In genomic region chr2:96775160-96775559, GRCh38 we compare ENCODE assay signal across 26 cellular contexts. TPM values are rescaled to one million over a fixed set of nuclear protein-coding genes. Genes with fewer than 3 reads are reported as not detected.
DNase-seq lines count a peak whose midpoint lies in the region; ATAC-seq and TF ChIP-seq lines count a peak whose summit lies in the region.
"Had no signal": no experiment of that assay in that cellular context is flagged by ENCODE, and none has a peak within 500 bp of the region (broad histone marks: within the 10 kb centered on the region; RNA-seq: fewer than 3 reads in every experiment).

No MANE protein-coding gene starts in this region.

- CTCF ChIA-PET in CD4-positive, alpha-beta memory T cell (lab: Charles Lee; ENCODE audit: partially characterized antibody) = interaction anchor here (0.6 to 3.6 kb wide), 6 partner anchors 11 to 41 kb away, joined by 3 to 36 read pairs (median 8); partner anchors contain the start of genes CNNM3 and CNNM4
- CTCF ChIA-PET in OCI-LY7 (lab: Charles Lee; ENCODE audit: unreplicated experiment) = interaction anchor here (2.8 kb wide), 1 partner anchor 12 kb away, joined by 20 read pairs; no protein-coding TSS in a partner anchor

- H3K4me3 Mint-ChIP-seq in CD4-positive, alpha-beta memory T cell = peak overlapping the region in 3 of 8 donors; percentile 4 to 47 (median 37)
- H3K4me3 Mint-ChIP-seq: activated CD4-positive, alpha-beta T cell treated with anti-CD3 and anti-CD28 coated beads, Interleukin-2, amount 10 ng/mL, durations not matched to agents 24 days and 14 days had no signal

- POLR2A ChIA-PET in CD4-positive, alpha-beta memory T cell (lab: Charles Lee; ENCODE audit: partially characterized antibody) = interaction anchor here (0.6 to 1.9 kb wide), 3 partner anchors 10 to 83 kb away, joined by 3 to 17 read pairs (median 8); partner anchors contain the start of genes ANKRD39 and CNNM3
- POLR2A ChIA-PET in OCI-LY7 (lab: Charles Lee) = interaction anchor here (0.8 to 2.6 kb wide), 4 partner anchors 10 to 28 kb away, joined by 3 to 44 read pairs (median 12); partner anchors contain the start of gene CNNM4

- H3K36me3 ChIP-seq in BLaER1 (peaks cover 9% of the 10 kb centered on the region; the same call in 1 of the 2 replicates), OCI-LY7 (ENCODE audit: insufficient read depth, low read length) (no peaks in the 10 kb centered on the region), esophagus squamous epithelium (no peaks in the 10 kb centered on the region), osteoblast (ENCODE audit: insufficient read depth, low read length) (no peaks in the 10 kb centered on the region)
- H3K36me3 ChIP-seq in CD4-positive, alpha-beta memory T cell (ENCODE audit: insufficient read depth, low read length) = no peaks in the 10 kb centered on the region
- H3K36me3 ChIP-seq: right atrium auricular region, thyroid gland had no signal

- no peaks in the 10 kb centered on the region for H3K9me3 Mint-ChIP-seq in CD4-positive, alpha-beta memory T cell
- H3K9me3 Mint-ChIP-seq: activated CD4-positive, alpha-beta T cell treated with anti-CD3 and anti-CD28 coated beads, Interleukin-2, amount 10 ng/mL, durations not matched to agents 24 days and 14 days; stimulated activated naive CD8-positive, alpha-beta T cell treated with anti-CD3 and anti-CD28 coated beads, Interleukin-15, amount 100 ng/mL, for 72 hours had no signal

- no peak for DNase-seq in CD4-positive, alpha-beta memory T cell
- no peak for DNase-seq in OCI-LY7 (ENCODE audit: low spot score)
- peak; percentile 52 for DNase-seq in iris pigment epithelial cell (ENCODE audit: low read depth)
- DNase-seq in esophagus squamous epithelium (lab: John Stamatoyannopoulos, UW) = no peak
- DNase-seq in osteoblast (ENCODE audit: insufficient read length, low spot score, missing footprints) = no peak
- DNase-seq: activated CD4-positive, alpha-beta T cell treated with anti-CD3 and anti-CD28 coated beads, Interleukin-2, amount 10 ng/mL, durations not matched to agents 24 days and 14 days; body of pancreas; Caco-2; DMS79 treated with DMSO at 0.1 percent for 48 hours; effector CD4-positive, alpha-beta T cell; foreskin melanocyte; left ventricle myocardium superior; midbrain; NCI-H1105; NCI-H1930; NCI-H69; RPMI8226; stimulated activated naive CD8-positive, alpha-beta T cell treated with anti-CD3 and anti-CD28 coated beads, Interleukin-15, amount 100 ng/mL, for 72 hours had no signal

- H3K9me2 ChIP-seq in OCI-LY7 (ENCODE audit: insufficient read depth, low read length) = no peaks in the 10 kb centered on the region

- H3K4me3 ChIP-seq in BLaER1 = no peak overlapping the region
- H3K4me3 ChIP-seq in CD4-positive, alpha-beta memory T cell (ENCODE audit: low read length in 2 of 2) = no peak overlapping the region
- no peak overlapping the region for H3K4me3 ChIP-seq in OCI-LY7 (ENCODE audit: low read depth, low read length, poor library complexity, severe bottlenecking)
- no peak overlapping the region for H3K4me3 ChIP-seq in esophagus squamous epithelium
- no peak overlapping the region for H3K4me3 ChIP-seq in osteoblast (ENCODE audit: insufficient read depth, low read length)
- H3K4me3 ChIP-seq: body of pancreas, hepatocyte, right atrium auricular region, thyroid gland had no signal

- peaks cover 17 to 35% (median 21%) of the 10 kb centered on the region in 4 donors for H3K4me1 Mint-ChIP-seq in CD4-positive, alpha-beta memory T cell

- H3K9me3 ChIP-seq in BLaER1 = no peaks in the 10 kb centered on the region
- H3K9me3 ChIP-seq in CD4-positive, alpha-beta memory T cell (ENCODE audit: control insufficient read depth in 1 of 2, low read length in 2 of 2) = no peaks in the 10 kb centered on the region
- no peaks in the 10 kb centered on the region for H3K9me3 ChIP-seq in OCI-LY7 (ENCODE audit: low read length)
- no peaks in the 10 kb centered on the region for H3K9me3 ChIP-seq in esophagus squamous epithelium
- no peaks in the 10 kb centered on the region for H3K9me3 ChIP-seq in osteoblast (ENCODE audit: low read depth, low read length)
- H3K9me3 ChIP-seq: body of pancreas, Caco-2, right atrium auricular region, thyroid gland had no signal

- BruUV-seq in OCI-LY7 (replicated peaks; lab: Mats Ljungman, UMichigan) = no TSS peak

- H3K27me3 Mint-ChIP-seq in CD4-positive, alpha-beta memory T cell = no peaks in the 10 kb centered on the region
- H3K27me3 Mint-ChIP-seq: activated CD4-positive, alpha-beta T cell treated with anti-CD3 and anti-CD28 coated beads, Interleukin-2, amount 10 ng/mL, durations not matched to agents 24 days and 14 days; stimulated activated naive CD8-positive, alpha-beta T cell treated with anti-CD3 and anti-CD28 coated beads, Interleukin-15, amount 100 ng/mL, for 72 hours had no signal

- TF ChIP-seq CTCF in OCI-LY7 (conservative IDR thresholded peaks at IDR 0.05; ENCODE audit: low read length) = no peak
- TF ChIP-seq CTCF in esophagus squamous epithelium (IDR thresholded peaks at IDR 0.05) = no peak
- TF ChIP-seq CTCF in osteoblast (IDR thresholded peaks at IDR 0.05; ENCODE audit: extremely low read depth, low read depth, low read length) = no peak

- H3K27ac ChIP-seq in BLaER1 (no peak overlapping the region), OCI-LY7 (ENCODE audit: low read depth, low read length, poor library complexity, severe bottlenecking) (peak overlapping the region; percentile 58), esophagus squamous epithelium (no peak overlapping the region), osteoblast (ENCODE audit: low read depth, low read length) (no peak overlapping the region)
- no peak overlapping the region for H3K27ac ChIP-seq in CD4-positive, alpha-beta memory T cell (ENCODE audit: low read depth, low read length)
- H3K27ac ChIP-seq: hepatocyte, parathyroid adenoma, right atrium auricular region had no signal

- intact Hi-C loops in CD4-positive, alpha-beta memory T cell (cut with micrococcal nuclease) = no loop called here
- intact Hi-C loops in OCI-LY7 (cut with micrococcal nuclease; ENCODE audit: unreplicated experiment) (no loop called here), esophagus squamous epithelium (cut with DNase I) (no loop called here)

- WGBS in esophagus squamous epithelium, 2 donors = 0 to 71% methylated on average over 1 of the region's 1 CpG

- peaks cover 68% of the 10 kb centered on the region for H3K4me1 ChIP-seq in BLaER1
- peaks cover 18% of the 10 kb centered on the region for H3K4me1 ChIP-seq in CD4-positive, alpha-beta memory T cell (ENCODE audit: insufficient read depth, low read length)
- H3K4me1 ChIP-seq in OCI-LY7 (ENCODE audit: insufficient read depth, low read length, poor library complexity, severe bottlenecking) = peaks cover 58% of the 10 kb centered on the region
- H3K4me1 ChIP-seq in esophagus squamous epithelium = peaks cover 18 to 45% (median 25%) of the 10 kb centered on the region in 3 donors
- H3K4me1 ChIP-seq in osteoblast (ENCODE audit: insufficient read depth, low read length) = peaks cover 5% of the 10 kb centered on the region
- H3K4me1 ChIP-seq: parathyroid adenoma had no signal

- ATAC-seq in HG03039 (IDR thresholded peaks at IDR 0.05; ENCODE audit: unreplicated experiment) = no peak
- ATAC-seq: body of pancreas; HCT116; HepG2; left ventricle myocardium superior; stimulated activated naive CD8-positive, alpha-beta T cell treated with anti-CD3 and anti-CD28 coated beads, Interleukin-15, amount 100 ng/mL, for 72 hours had no signal

- peaks cover 0 to 6% of the 10 kb centered on the region in 2 donors for H3K36me3 Mint-ChIP-seq in CD4-positive, alpha-beta memory T cell

- TF ChIP-seq POLR2A in esophagus squamous epithelium (IDR thresholded peaks at IDR 0.05) = no peak

- H3K27ac Mint-ChIP-seq in CD4-positive, alpha-beta memory T cell = peak overlapping the region in 6 of 7 donors; percentile 57 to 76 (median 66)
- H3K27ac Mint-ChIP-seq: activated CD4-positive, alpha-beta T cell treated with anti-CD3 and anti-CD28 coated beads, Interleukin-2, amount 10 ng/mL, durations not matched to agents 24 days and 14 days had no signal

- no peak overlapping the region for H3K9ac ChIP-seq in BLaER1
- H3K9ac ChIP-seq: parathyroid adenoma had no signal

- H3K79me2 ChIP-seq in OCI-LY7 (ENCODE audit: insufficient read depth, low read depth, low read length) (peaks cover 11% of the 10 kb centered on the region; the same call in 1 of the 2 replicates), osteoblast (ENCODE audit: insufficient read depth, low read length) (no peaks in the 10 kb centered on the region)

- H4K20me1 ChIP-seq in BLaER1 (peaks cover 47% of the 10 kb centered on the region), OCI-LY7 (ENCODE audit: insufficient read depth, low read length) (no peaks in the 10 kb centered on the region), osteoblast (ENCODE audit: insufficient read depth, low read length) (peaks cover 3% of the 10 kb centered on the region)

- H3K4me2 ChIP-seq in BLaER1 = peak overlapping the region; percentile 38
- no peak overlapping the region for H3K4me2 ChIP-seq in OCI-LY7 (ENCODE audit: low read length)
- no peak overlapping the region for H3K4me2 ChIP-seq in osteoblast (ENCODE audit: insufficient read depth, low read length)
- H3K4me2 ChIP-seq: hepatocyte had no signal

- H3K27me3 ChIP-seq in BLaER1 (no peaks in the 10 kb centered on the region), esophagus squamous epithelium (no peaks in the 10 kb centered on the region), osteoblast (ENCODE audit: insufficient read depth, low read length) (no peaks in the 10 kb centered on the region)
- no peaks in the 10 kb centered on the region for H3K27me3 ChIP-seq in CD4-positive, alpha-beta memory T cell (ENCODE audit: insufficient read depth, low read length)
- H3K27me3 ChIP-seq: body of pancreas, hepatocyte, right atrium auricular region, thyroid gland had no signal

- H2AFZ ChIP-seq in OCI-LY7 (ENCODE audit: low read length) (no peak overlapping the region), osteoblast (ENCODE audit: low read length) (no peak overlapping the region)
- H2AFZ ChIP-seq: hepatocyte, parathyroid adenoma had no signal

RNA-seq across cellular contexts. Expression of gene CNNM4, which starts 14.5 kb away (rescaled TPM):
- 1 to 10 TPM; 6.7 to 7.2 TPM for total RNA-seq in CD4-positive, alpha-beta memory T cell
- polyA plus RNA-seq in CD4-positive, alpha-beta memory T cell = 1 to 10 TPM in 1 of 2 donors, under 1 TPM in 1; 0.94 to 5.3 TPM
- 5.1 and 5.4 TPM in 2 replicates for total RNA-seq in OCI-LY7 (2014; rRNA removed; shearing (Covaris generic))
- total RNA-seq in OCI-LY7 (2022) (5.9 and 6.4 TPM in 2 replicates), esophagus squamous epithelium (1 to 10 TPM; 3.4 to 8.5 (median 6.7) TPM), osteoblast (5.0 and 5.1 TPM in 2 replicates)

RNA-seq across cellular contexts. Expression of gene LMAN2L, which starts 35.3 kb away (rescaled TPM):
- total RNA-seq in CD4-positive, alpha-beta memory T cell = 10 to 100 TPM; 10.1 to 12.6 TPM
- 10 to 100 TPM; 21.3 to 22.4 TPM for polyA plus RNA-seq in CD4-positive, alpha-beta memory T cell
- total RNA-seq in OCI-LY7 (2014; rRNA removed; shearing (Covaris generic)) = 12.9 and 15.5 TPM in 2 replicates
- total RNA-seq in OCI-LY7 (2022) (10.8 and 11.3 TPM in 2 replicates), esophagus squamous epithelium (10 to 100 TPM in 2 of 4 donors, 1 to 10 TPM in 2; 7.4 to 12.6 (median 10.5) TPM), osteoblast (16.5 and 26.4 TPM in 2 replicates)

RNA-seq across cellular contexts. Expression of gene CNNM3, which starts 40.9 kb away (rescaled TPM):
- total RNA-seq in CD4-positive, alpha-beta memory T cell = 10 to 100 TPM; 55.1 to 57.4 TPM
- polyA plus RNA-seq in CD4-positive, alpha-beta memory T cell = 10 to 100 TPM in 1 of 2 donors, 1 to 10 TPM in 1; 3.7 to 13.2 TPM
- 9.1 and 13.5 TPM in 2 replicates for total RNA-seq in OCI-LY7 (2014; rRNA removed; shearing (Covaris generic))
- 18.2 and 18.6 TPM in 2 replicates for total RNA-seq in OCI-LY7 (2022)
- 10 to 100 TPM in 1 of 4 donors, 1 to 10 TPM in 3; 3.7 to 10.2 (median 5.5) TPM for total RNA-seq in esophagus squamous epithelium
- total RNA-seq in osteoblast = 8.7 and 8.8 TPM in 2 replicates
